8 cellular contexts compared by ENCODE assay signal in the genomic region with DNA sequence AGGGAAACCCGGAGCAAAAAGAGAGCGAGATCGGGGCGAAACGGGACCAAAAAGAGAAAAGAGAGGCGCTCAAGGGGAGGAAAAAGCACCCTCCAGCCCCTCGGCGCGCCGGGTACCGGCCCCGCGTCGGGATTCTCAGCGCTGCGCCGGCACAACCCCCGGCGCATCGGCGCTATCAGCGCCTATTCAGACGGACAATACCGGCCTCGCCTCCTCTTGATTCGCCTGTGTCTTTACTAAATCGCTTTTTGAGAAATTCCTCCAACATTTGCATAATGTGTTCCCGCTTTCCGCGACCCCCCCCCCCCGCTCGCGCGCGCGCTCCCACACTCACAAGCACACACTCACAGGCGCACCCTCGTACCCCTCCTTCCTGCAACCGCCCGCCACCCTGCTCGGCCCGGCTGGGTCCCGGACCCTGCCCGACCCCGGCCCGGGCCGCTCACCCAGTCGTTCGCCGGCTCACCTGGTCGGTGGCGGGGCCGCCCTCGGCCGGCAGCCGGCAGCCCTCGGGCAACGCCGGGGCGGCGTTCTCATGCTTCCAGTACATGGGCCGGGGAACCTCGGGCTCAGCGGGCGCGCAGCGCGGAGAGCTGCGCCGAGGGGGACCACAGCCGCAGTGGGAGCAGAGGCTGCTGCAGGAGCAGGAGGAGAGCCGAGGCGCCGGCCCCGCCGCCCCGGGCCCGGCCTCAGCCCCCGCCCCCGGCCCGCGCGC. TPM values are rescaled to one million over a fixed set of nuclear protein-coding genes. Genes with fewer than 3 reads are reported as not detected.
DNase-seq lines count a peak whose midpoint lies in the region; ATAC-seq, FAIRE-seq and TF ChIP-seq lines count a peak whose summit lies in the region.

No MANE protein-coding gene starts in this region.

- TF ChIP-seq CTCF in GM10248 (IDR thresholded peaks at IDR 0.05; ENCODE audit: control extremely low read depth, extremely low read depth, low read depth, missing control alignments) (no peak), OCI-LY7 (conservative IDR thresholded peaks at IDR 0.05; ENCODE audit: low read length) (no peak), esophagus squamous epithelium (IDR thresholded peaks at IDR 0.05) (no peak), prostate gland (IDR thresholded peaks at IDR 0.05) (no peak), D721Med (IDR thresholded peaks at IDR 0.05; ENCODE audit: insufficient read depth, missing control alignments) (no peak)

- no peaks in the 10 kb centered on the region for H3K9me2 ChIP-seq in OCI-LY7 (ENCODE audit: insufficient read depth, low read length)

- TF ChIP-seq POLR2A in esophagus squamous epithelium (IDR thresholded peaks at IDR 0.05) (no peak), prostate gland (IDR thresholded peaks at IDR 0.05) (no peak)

- no peak for FAIRE-seq in D721Med (lab: Jason Lieb, UNC)

- peak; percentile 26 for DNase-seq in GM10248 (ENCODE audit: extremely low spot score)
- no peak for DNase-seq in OCI-LY7 (ENCODE audit: low spot score)
- DNase-seq in esophagus squamous epithelium (lab: John Stamatoyannopoulos, UW) = no peak
- DNase-seq in prostate gland (ENCODE audit: low spot score) = no peak
- no peak for DNase-seq in D721Med (ENCODE audit: insufficient read length, low spot score)
- DNase-seq in foreskin melanocyte = no peak

- WGBS in esophagus squamous epithelium, 2 donors = 1% methylated on average over 25 to 37 of the region's 83 CpGs
- WGBS in prostate gland = 2% methylated on average over 82 of the region's 83 CpGs

- H3K4me3 ChIP-seq in OCI-LY7 (ENCODE audit: low read depth, low read length, poor library complexity, severe bottlenecking) (no peak overlapping the region), esophagus squamous epithelium (peak overlapping the region; percentile 17 to 67 (median 44)), prostate gland (peak overlapping the region; percentile 18 to 33)

- no peak overlapping the region for H2AFZ ChIP-seq in OCI-LY7 (ENCODE audit: low read length)

- no peaks in the 10 kb centered on the region for H3K36me3 ChIP-seq in OCI-LY7 (ENCODE audit: insufficient read depth, low read length)
- H3K36me3 ChIP-seq in esophagus squamous epithelium = no peaks in the 10 kb centered on the region
- H3K36me3 ChIP-seq in prostate gland = no peaks in the 10 kb centered on the region

- intact Hi-C loops in OCI-LY7 (cut with micrococcal nuclease; ENCODE audit: unreplicated experiment) = no loop called here
- intact Hi-C loops in esophagus squamous epithelium (cut with DNase I) = no loop called here
- intact Hi-C loops in prostate gland (cut with DNase I) = no loop called here

- H4K20me1 ChIP-seq in OCI-LY7 (ENCODE audit: insufficient read depth, low read length) = no peaks in the 10 kb centered on the region

- no peaks in the 10 kb centered on the region for H3K79me2 ChIP-seq in OCI-LY7 (ENCODE audit: insufficient read depth, low read depth, low read length)

- H3K4me1 ChIP-seq in OCI-LY7 (ENCODE audit: insufficient read depth, low read length, poor library complexity, severe bottlenecking) (no peaks in the 10 kb centered on the region), esophagus squamous epithelium (peaks cover 15 to 39% (median 27%) of the 10 kb centered on the region in 3 donors), prostate gland (replicated peaks) (peaks cover 5% of the 10 kb centered on the region)

- H3K27me3 ChIP-seq in esophagus squamous epithelium (peaks cover 21 to 97% (median 41%) of the 10 kb centered on the region in 4 donors), prostate gland (replicated peaks; ENCODE audit: insufficient read depth) (peaks cover 30% of the 10 kb centered on the region)

- H3K27ac ChIP-seq in OCI-LY7 (ENCODE audit: low read depth, low read length, poor library complexity, severe bottlenecking) = no peak overlapping the region
- peak overlapping the region in 2 of 4 donors; percentile 52 to 66 for H3K27ac ChIP-seq in esophagus squamous epithelium
- no peak overlapping the region for H3K27ac ChIP-seq in prostate gland

- ATAC-seq in GM18870 (IDR thresholded peaks at IDR 0.05; ENCODE audit: unreplicated experiment) = no peak
- no peak for ATAC-seq in GM19035 (IDR thresholded peaks at IDR 0.05; ENCODE audit: unreplicated experiment)

- H3K4me2 ChIP-seq in OCI-LY7 (ENCODE audit: low read length) = peak overlapping the region; percentile 20; the same call in 1 of the 2 replicates

- POLR2A ChIA-PET in GM10248 (lab: Yijun Ruan, JAX) = interaction anchor here (0.6 kb wide), 1 partner anchor 18 kb away, joined by 3 read pairs; no protein-coding TSS in a partner anchor
- POLR2A ChIA-PET in OCI-LY7 (lab: Charles Lee) = no interaction called here

- no TSS peak for BruUV-seq in OCI-LY7 (replicated peaks; lab: Mats Ljungman, UMichigan)

- no peaks in the 10 kb centered on the region for H3K9me3 ChIP-seq in OCI-LY7 (ENCODE audit: low read length)
- no peaks in the 10 kb centered on the region for H3K9me3 ChIP-seq in esophagus squamous epithelium
- H3K9me3 ChIP-seq in prostate gland = no peaks in the 10 kb centered on the region

- CTCF ChIA-PET in GM10248 (lab: Yijun Ruan, JAX) (no interaction called here), OCI-LY7 (lab: Charles Lee; ENCODE audit: unreplicated experiment) (no interaction called here)

RNA-seq across cellular contexts. Expression of gene LHX6, which starts 0.4 kb away (rescaled TPM):
- not detected in 2 replicates for total RNA-seq in OCI-LY7 (2014; rRNA removed; shearing (Covaris generic))
- total RNA-seq in OCI-LY7 (2022) (not detected in 2 replicates), esophagus squamous epithelium (1 to 10 TPM in 1 of 4 donors, under 1 TPM in 2, not detected in 1; 0.53 to 4.6 (median 0.95) TPM), prostate gland (1 to 10 TPM; 2.7 to 7.3 TPM)

RNA-seq across cellular contexts. Expression of gene RBM18, which starts 36.3 kb away (rescaled TPM):
- total RNA-seq in OCI-LY7 (2014; rRNA removed; shearing (Covaris generic)) = 7.2 and 8.3 TPM in 2 replicates
- total RNA-seq in OCI-LY7 (2022) = 21.1 and 22.2 TPM in 2 replicates
- total RNA-seq in esophagus squamous epithelium = 10 to 100 TPM in 1 of 4 donors, 1 to 10 TPM in 3; 2.5 to 16.9 (median 8.2) TPM
- 10 to 100 TPM in 1 of 2 donors, 1 to 10 TPM in 1; 8.8 to 20.3 TPM for total RNA-seq in prostate gland

RNA-seq across cellular contexts. Expression of gene MRRF, which starts 36.3 kb away (rescaled TPM):
- total RNA-seq in OCI-LY7 (2014; rRNA removed; shearing (Covaris generic)) = 38.7 and 46.1 TPM in 2 replicates
- total RNA-seq in OCI-LY7 (2022) = 48.2 and 53.2 TPM in 2 replicates
- total RNA-seq in esophagus squamous epithelium = 10 to 100 TPM; 23.9 to 48.6 (median 40.4) TPM
- total RNA-seq in prostate gland = 10 to 100 TPM; 21.1 to 35.4 TPM
